In the genomic region with DNA sequence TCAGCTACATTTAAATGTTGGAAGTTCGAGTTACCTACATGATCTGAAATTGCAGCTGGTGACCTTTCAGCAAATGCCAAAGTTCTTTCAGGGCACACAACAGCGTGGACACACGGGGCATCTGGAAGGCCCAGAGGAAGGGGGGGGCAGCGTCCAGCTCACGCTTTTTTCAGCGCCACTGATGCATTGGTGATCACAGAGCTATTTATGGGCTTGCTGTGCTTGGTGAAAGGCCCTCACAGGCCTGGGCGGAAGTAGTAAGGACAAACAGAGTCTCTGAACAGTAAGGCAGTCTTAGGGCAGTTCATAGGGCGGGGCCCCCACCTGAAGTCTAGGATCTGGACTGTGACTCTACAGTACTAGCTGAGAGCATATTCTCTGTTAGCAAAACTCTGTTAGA, we compare ENCODE assay signal across 1 cellular context.
TF ChIP-seq lines count a peak whose summit lies in the region.

No MANE protein-coding gene starts in this region.

TF ChIP-seq in HepG2, 621 proteins besides CTCF, POLR2A, EP300 and RAD21 (continues in another document):
- TF ChIP-seq ZFP90 (CRISPR knock-in tag; IDR thresholded peaks at IDR 0.05; ENCODE audit: borderline replicate concordance) (no peak), BRD4 (CRISPR knock-in tag; IDR thresholded peaks at IDR 0.05) (no peak), LRRFIP1 (CRISPR knock-in tag; conservative IDR thresholded peaks at IDR 0.05) (no peak), NFKB2 (CRISPR knock-in tag; IDR thresholded peaks at IDR 0.05; ENCODE audit: borderline replicate concordance) (no peak), SP5 (CRISPR knock-in tag; IDR thresholded peaks at IDR 0.05; ENCODE audit: borderline replicate concordance, low read depth) (no peak), ZFY (CRISPR knock-in tag; IDR thresholded peaks at IDR 0.05) (peak; percentile 23; the same call in 1 of the 2 replicates), ZNF382 (CRISPR knock-in tag; IDR thresholded peaks at IDR 0.05; ENCODE audit: borderline replicate concordance) (no peak), ZNF629 (CRISPR knock-in tag; conservative IDR thresholded peaks at IDR 0.05) (no peak), ZNF770 (CRISPR knock-in tag; IDR thresholded peaks at IDR 0.05) (no peak), CSRNP1 (CRISPR knock-in tag; IDR thresholded peaks at IDR 0.05) (no peak), ZSCAN12 (CRISPR knock-in tag; IDR thresholded peaks at IDR 0.05) (no peak), HNRNPK (IDR thresholded peaks at IDR 0.05; ENCODE audit: low read depth, low read length, poor library complexity, severe bottlenecking) (no peak), KDM2A (CRISPR knock-in tag; IDR thresholded peaks at IDR 0.05; ENCODE audit: borderline replicate concordance, low read depth) (no peak), ZBED4 (CRISPR knock-in tag; IDR thresholded peaks at IDR 0.05; ENCODE audit: borderline replicate concordance) (no peak), GPN1 (CRISPR knock-in tag; IDR thresholded peaks at IDR 0.05; ENCODE audit: borderline replicate concordance) (no peak), NCOA2 (CRISPR knock-in tag; IDR thresholded peaks at IDR 0.05) (no peak), NFYB (CRISPR knock-in tag; IDR thresholded peaks at IDR 0.05) (no peak), POLR2AphosphoS2 (IDR thresholded peaks at IDR 0.05; ENCODE audit: low read depth, low read length) (no peak), HDAC1 (CRISPR knock-in tag; IDR thresholded peaks at IDR 0.05) (no peak), HNF4A (CRISPR knock-in tag; IDR thresholded peaks at IDR 0.05) (peak; percentile 42; the same call in 1 of the 2 replicates), RBM22 (optimal IDR thresholded peaks at IDR 0.05; ENCODE audit: low read length) (no peak), SCMH1 (CRISPR knock-in tag; IDR thresholded peaks at IDR 0.05; ENCODE audit: borderline replicate concordance) (no peak), FOXP4 (CRISPR knock-in tag; IDR thresholded peaks at IDR 0.05) (0 out of 2 replicates have a peak, but pooled peaks have one; percentile 24), ZNF564 (CRISPR knock-in tag; IDR thresholded peaks at IDR 0.05) (no peak), ETV5 (CRISPR knock-in tag; IDR thresholded peaks at IDR 0.05; ENCODE audit: borderline replicate concordance) (peak; percentile 42; the same call in 1 of the 2 replicates), FOSL1 (CRISPR knock-in tag; IDR thresholded peaks at IDR 0.05; ENCODE audit: borderline replicate concordance) (no peak)
- TF ChIP-seq, protein P1, sequence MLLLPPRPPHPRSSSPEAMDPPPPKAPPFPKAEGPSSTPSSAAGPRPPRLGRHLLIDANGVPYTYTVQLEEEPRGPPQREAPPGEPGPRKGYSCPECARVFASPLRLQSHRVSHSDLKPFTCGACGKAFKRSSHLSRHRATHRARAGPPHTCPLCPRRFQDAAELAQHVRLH (CRISPR knock-in tag; IDR thresholded peaks at IDR 0.05; ENCODE audit: borderline replicate concordance, low read depth), result no peak
- TF ChIP-seq, protein P2, sequence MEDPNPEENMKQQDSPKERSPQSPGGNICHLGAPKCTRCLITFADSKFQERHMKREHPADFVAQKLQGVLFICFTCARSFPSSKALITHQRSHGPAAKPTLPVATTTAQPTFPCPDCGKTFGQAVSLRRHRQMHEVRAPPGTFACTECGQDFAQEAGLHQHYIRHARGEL (CRISPR knock-in tag; IDR thresholded peaks at IDR 0.05), result no peak
- TF ChIP-seq, protein P3, sequence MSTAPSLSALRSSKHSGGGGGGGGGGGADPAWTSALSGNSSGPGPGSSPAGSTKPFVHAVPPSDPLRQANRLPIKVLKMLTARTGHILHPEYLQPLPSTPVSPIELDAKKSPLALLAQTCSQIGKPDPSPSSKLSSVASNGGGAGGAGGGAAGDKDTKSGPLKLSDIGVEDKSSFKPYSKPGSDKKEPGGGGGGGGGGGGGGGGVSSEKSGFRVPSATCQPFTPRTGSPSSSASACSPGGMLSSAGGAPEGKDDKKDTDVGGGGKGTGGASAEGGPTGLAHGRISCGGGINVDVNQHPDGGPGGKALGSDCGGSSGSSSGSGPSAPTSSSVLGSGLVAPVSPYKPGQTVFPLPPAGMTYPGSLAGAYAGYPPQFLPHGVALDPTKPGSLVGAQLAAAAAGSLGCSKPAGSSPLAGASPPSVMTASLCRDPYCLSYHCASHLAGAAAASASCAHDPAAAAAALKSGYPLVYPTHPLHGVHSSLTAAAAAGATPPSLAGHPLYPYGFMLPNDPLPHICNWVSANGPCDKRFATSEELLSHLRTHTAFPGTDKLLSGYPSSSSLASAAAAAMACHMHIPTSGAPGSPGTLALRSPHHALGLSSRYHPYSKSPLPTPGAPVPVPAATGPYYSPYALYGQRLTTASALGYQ (CRISPR knock-in tag; IDR thresholded peaks at IDR 0.05), result no peak
- TF ChIP-seq, protein P4, sequence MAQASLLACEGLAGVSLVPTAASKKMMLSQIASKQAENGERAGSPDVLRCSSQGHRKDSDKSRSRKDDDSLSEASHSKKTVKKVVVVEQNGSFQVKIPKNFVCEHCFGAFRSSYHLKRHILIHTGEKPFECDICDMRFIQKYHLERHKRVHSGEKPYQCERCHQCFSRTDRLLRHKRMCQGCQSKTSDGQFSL (CRISPR knock-in tag; IDR thresholded peaks at IDR 0.05), result peak; percentile 76; the same call in 1 of the 2 replicates
- TF ChIP-seq, protein P5, sequence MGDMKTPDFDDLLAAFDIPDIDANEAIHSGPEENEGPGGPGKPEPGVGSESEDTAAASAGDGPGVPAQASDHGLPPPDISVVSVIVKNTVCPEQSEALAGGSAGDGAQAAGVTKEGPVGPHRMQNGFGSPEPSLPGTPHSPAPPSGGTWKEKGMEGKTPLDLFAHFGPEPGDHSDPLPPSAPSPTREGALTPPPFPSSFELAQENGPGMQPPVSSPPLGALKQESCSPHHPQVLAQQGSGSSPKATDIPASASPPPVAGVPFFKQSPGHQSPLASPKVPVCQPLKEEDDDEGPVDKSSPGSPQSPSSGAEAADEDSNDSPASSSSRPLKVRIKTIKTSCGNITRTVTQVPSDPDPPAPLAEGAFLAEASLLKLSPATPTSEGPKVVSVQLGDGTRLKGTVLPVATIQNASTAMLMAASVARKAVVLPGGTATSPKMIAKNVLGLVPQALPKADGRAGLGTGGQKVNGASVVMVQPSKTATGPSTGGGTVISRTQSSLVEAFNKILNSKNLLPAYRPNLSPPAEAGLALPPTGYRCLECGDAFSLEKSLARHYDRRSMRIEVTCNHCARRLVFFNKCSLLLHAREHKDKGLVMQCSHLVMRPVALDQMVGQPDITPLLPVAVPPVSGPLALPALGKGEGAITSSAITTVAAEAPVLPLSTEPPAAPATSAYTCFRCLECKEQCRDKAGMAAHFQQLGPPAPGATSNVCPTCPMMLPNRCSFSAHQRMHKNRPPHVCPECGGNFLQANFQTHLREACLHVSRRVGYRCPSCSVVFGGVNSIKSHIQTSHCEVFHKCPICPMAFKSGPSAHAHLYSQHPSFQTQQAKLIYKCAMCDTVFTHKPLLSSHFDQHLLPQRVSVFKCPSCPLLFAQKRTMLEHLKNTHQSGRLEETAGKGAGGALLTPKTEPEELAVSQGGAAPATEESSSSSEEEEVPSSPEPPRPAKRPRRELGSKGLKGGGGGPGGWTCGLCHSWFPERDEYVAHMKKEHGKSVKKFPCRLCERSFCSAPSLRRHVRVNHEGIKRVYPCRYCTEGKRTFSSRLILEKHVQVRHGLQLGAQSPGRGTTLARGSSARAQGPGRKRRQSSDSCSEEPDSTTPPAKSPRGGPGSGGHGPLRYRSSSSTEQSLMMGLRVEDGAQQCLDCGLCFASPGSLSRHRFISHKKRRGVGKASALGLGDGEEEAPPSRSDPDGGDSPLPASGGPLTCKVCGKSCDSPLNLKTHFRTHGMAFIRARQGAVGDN (CRISPR knock-in tag; IDR thresholded peaks at IDR 0.05), result peak; percentile 43
